15 cellular contexts compared by ENCODE assay signal in genomic region chr6:157779705-157780604, GRCh38. TPM values are rescaled to one million over a fixed set of nuclear protein-coding genes. Genes with fewer than 3 reads are reported as not detected.
DNase-seq lines count a peak whose midpoint lies in the region; ATAC-seq and TF ChIP-seq lines count a peak whose summit lies in the region.
"Had no signal": no experiment of that assay in that cellular context is flagged by ENCODE, and none has a peak within 500 bp of the region (broad histone marks: within the 10 kb centered on the region; RNA-seq: fewer than 3 reads in every experiment).

No MANE protein-coding gene starts in this region.

- peaks cover 12% of the 10 kb centered on the region for H3K9me1 ChIP-seq in IMR-90 (ENCODE audit: insufficient read depth, low read length)

- H2BK120ac ChIP-seq in IMR-90 (ENCODE audit: low read depth, low read length), result peak overlapping the region; percentile 88

- no peak overlapping the region; the same call in 1 of the 2 replicates for H3K18ac ChIP-seq in IMR-90 (ENCODE audit: low read depth, low read length)

- no peak overlapping the region for H3K9ac ChIP-seq in IMR-90 (ENCODE audit: low read depth, low read length)

- 0% methylated on average over 1 of the region's 9 CpGs; no CpG with 5 or more reads in 1 of the 2 experiments for WGBS in IMR-90 (ENCODE audit: extremely low coverage in 2 of 2, insufficient read length in 1 of 2), 2 experiments

- H3K4me3 ChIP-seq in IMR-90 (ENCODE audit: insufficient read depth, low read depth, low read length) (no peak overlapping the region), dorsolateral prefrontal cortex (peak overlapping the region in 8 of 59 donors; percentile 10 to 40 (median 24)), osteoblast (ENCODE audit: insufficient read depth, low read length) (no peak overlapping the region)
- no peak overlapping the region for H3K4me3 ChIP-seq in effector memory CD4-positive, alpha-beta T cell (ENCODE audit: insufficient read depth, low read depth, low read length, poor library complexity, severe bottlenecking)
- H3K4me3 ChIP-seq: pancreas had no signal

- peaks cover 3% of the 10 kb centered on the region; the same call in 1 of the 2 replicates for H3K4me1 ChIP-seq in IMR-90 (ENCODE audit: control insufficient read depth, insufficient read depth, low read length)
- peaks cover 4% of the 10 kb centered on the region for H3K4me1 ChIP-seq in osteoblast (ENCODE audit: insufficient read depth, low read length)
- no peaks in the 10 kb centered on the region for H3K4me1 ChIP-seq in effector memory CD4-positive, alpha-beta T cell (ENCODE audit: control insufficient read depth, insufficient read depth, low read length, poor library complexity, severe bottlenecking)
- H3K4me1 ChIP-seq: pancreas had no signal

- peak overlapping the region; percentile 91 for H2BK20ac ChIP-seq in IMR-90 (ENCODE audit: low read depth, low read length)

- in situ Hi-C loops in IMR-90 (cut with MboI; ENCODE audit: low sequenced_read_pairs), result no loop called here

- no peaks in the 10 kb centered on the region for H3K36me3 ChIP-seq in IMR-90 (ENCODE audit: control insufficient read depth, insufficient read depth, low read length)
- no peaks in the 10 kb centered on the region for H3K36me3 ChIP-seq in osteoblast (ENCODE audit: insufficient read depth, low read length)
- H3K36me3 ChIP-seq in effector memory CD4-positive, alpha-beta T cell (ENCODE audit: control insufficient read depth, insufficient read depth, low read length), result no peaks in the 10 kb centered on the region
- H3K36me3 ChIP-seq: pancreas had no signal

- peak overlapping the region; percentile 10 for H2BK5ac ChIP-seq in IMR-90 (ENCODE audit: low read depth, low read length, poor library complexity, severe bottlenecking)

- H3K9me3 ChIP-seq in IMR-90 (ENCODE audit: control insufficient read depth, insufficient read depth, low read length) (no peaks in the 10 kb centered on the region), osteoblast (ENCODE audit: low read depth, low read length) (no peaks in the 10 kb centered on the region)
- no peaks in the 10 kb centered on the region for H3K9me3 ChIP-seq in effector memory CD4-positive, alpha-beta T cell (ENCODE audit: control insufficient read depth, low read length)
- H3K9me3 ChIP-seq: pancreas had no signal

- H2AK9ac ChIP-seq in IMR-90 (replicated peaks; ENCODE audit: low read depth, low read length, poor library complexity), result no peak overlapping the region

- H4K91ac ChIP-seq in IMR-90 (ENCODE audit: insufficient read depth, low read depth, low read length), result peak overlapping the region; percentile 80; the same call in 1 of the 2 replicates

- no peak overlapping the region; the same call in 1 of the 2 replicates for H2AK5ac ChIP-seq in IMR-90 (ENCODE audit: low read depth, low read length)

- TF ChIP-seq POLR2A in IMR-90 (IDR thresholded peaks at IDR 0.05; ENCODE audit: low read depth, low read length), result no peak

- POLR2A ChIA-PET in IMR-90 (lab: Charles Lee; ENCODE audit: unreplicated experiment), result no interaction called here

- ATAC-seq in IMR-90 (ENCODE audit: low read depth) (peak; percentile 97), GM21360 (IDR thresholded peaks at IDR 0.05; ENCODE audit: unreplicated experiment) (no peak)
- ATAC-seq: Panc1, pancreas had no signal

- no peaks in the 10 kb centered on the region for H3K79me2 ChIP-seq in osteoblast (ENCODE audit: insufficient read depth, low read length)

- H3K14ac ChIP-seq in IMR-90 (replicated peaks; ENCODE audit: low read depth, low read length), result peak overlapping the region; percentile 93; the same call in 1 of the 2 replicates

- DNase-seq in DMS53 treated with DMSO at 0.1 percent for 48 hours (lab: John Stamatoyannopoulos, UW; ENCODE audit: unreplicated experiment), result peak; percentile 22
- DNase-seq in IMR-90, result peak; percentile 64
- no peak for DNase-seq in dorsolateral prefrontal cortex
- no peak for DNase-seq in osteoblast (ENCODE audit: insufficient read length, low spot score, missing footprints)
- no peak for DNase-seq in dedifferentiated amniotic fluid mesenchymal stem cell (ENCODE audit: extremely low spot score)
- DNase-seq in effector memory CD4-positive, alpha-beta T cell, result no peak
- DNase-seq: activated CD4-positive, CD25-positive, alpha-beta regulatory T cell; CD4-positive, alpha-beta memory T cell; effector CD8-positive, alpha-beta T cell; Karpas-422; NCI-H1930; NCI-H524 treated with DMSO at 0.1 percent for 48 hours; pancreas had no signal

- no peak overlapping the region; the same call in none of the 2 replicates for H3K56ac ChIP-seq in IMR-90 (ENCODE audit: extremely low read depth, insufficient read depth, low read length)

- H4K20me1 ChIP-seq in IMR-90 (ENCODE audit: insufficient read depth, low read length) (no peaks in the 10 kb centered on the region), osteoblast (ENCODE audit: insufficient read depth, low read length) (no peaks in the 10 kb centered on the region)

- H3K4me2 ChIP-seq in IMR-90 (ENCODE audit: low read depth, low read length) (peak overlapping the region; percentile 38), osteoblast (ENCODE audit: insufficient read depth, low read length) (no peak overlapping the region)

- dilution Hi-C loops in IMR-90 (cut with HindIII; ENCODE audit: low sequenced_read_pairs, unreplicated experiment), result no loop called here

- no peak for TF ChIP-seq CTCF in IMR-90 (conservative IDR thresholded peaks at IDR 0.05; ENCODE audit: low read depth, low read length)
- no peak for TF ChIP-seq CTCF in dorsolateral prefrontal cortex (IDR thresholded peaks at IDR 0.05 in 54 of 56, conservative IDR thresholded peaks at IDR 0.05 in 2 of 56; ENCODE audit: low read depth in 1 of 56, partially characterized antibody in 56 of 56)
- no peak for TF ChIP-seq CTCF in osteoblast (IDR thresholded peaks at IDR 0.05; ENCODE audit: extremely low read depth, low read depth, low read length)

- H4K5ac ChIP-seq in IMR-90 (ENCODE audit: low read depth, low read length), result peak overlapping the region; percentile 55; the same call in 1 of the 2 replicates

- H2AFZ ChIP-seq in IMR-90 (replicated peaks; ENCODE audit: low read length, poor library complexity) (peak overlapping the region; percentile 64), osteoblast (ENCODE audit: low read length) (peak overlapping the region; percentile 56)

- H3K79me1 ChIP-seq in IMR-90 (ENCODE audit: low read depth in 1 of 2, low read length in 2 of 2), result 0 out of 4 replicates have a peak, but pooled peaks cover 0 to 4% of the 10 kb centered on the region in 2 experiments

- CTCF ChIA-PET in IMR-90 (lab: Yijun Ruan, JAX), result interaction anchor here (0.7 kb wide), 1 partner anchor 24 kb away, joined by 3 read pairs; no protein-coding TSS in a partner anchor

- no peak for TF ChIP-seq RAD21 in IMR-90 (IDR thresholded peaks at IDR 0.05; ENCODE audit: low read length)

- peak overlapping the region; percentile 89; the same call in 1 of the 2 replicates for H3K4ac ChIP-seq in IMR-90 (ENCODE audit: low read depth, low read length)

- peak overlapping the region; percentile 96; the same call in 1 of the 3 replicates for H2BK15ac ChIP-seq in IMR-90 (ENCODE audit: low read depth, low read length)

- H4K8ac ChIP-seq in IMR-90 (ENCODE audit: low read depth in 2 of 2, low read length in 2 of 2), result peak overlapping the region; percentile 60 to 84; a peak in 3 of 4 replicates

- H3K23ac ChIP-seq in IMR-90 (ENCODE audit: low read depth, low read length), result peak overlapping the region; percentile 71; the same call in 1 of the 2 replicates

- H3K27ac ChIP-seq in IMR-90 (ENCODE audit: insufficient read depth, low read length) (peak overlapping the region; percentile 66), dorsolateral prefrontal cortex (peak overlapping the region in 48 of 59 donors; percentile 16 to 89 (median 58)), osteoblast (ENCODE audit: low read depth, low read length) (no peak overlapping the region)
- no peak overlapping the region for H3K27ac ChIP-seq in effector memory CD4-positive, alpha-beta T cell (ENCODE audit: insufficient read depth, low read length, poor library complexity, severe bottlenecking)
- H3K27ac ChIP-seq: pancreas had no signal

- intact Hi-C loops in IMR-90 (cut with micrococcal nuclease), result no loop called here
- intact Hi-C loops in dorsolateral prefrontal cortex (cut with DNase I), result no loop called here

- no TSS peak for BruUV-seq in IMR-90 (replicated peaks; lab: Mats Ljungman, UMichigan)

- H3K27me3 ChIP-seq in IMR-90 (ENCODE audit: control insufficient read depth, insufficient read depth, low read length) (no peaks in the 10 kb centered on the region), dorsolateral prefrontal cortex (no peaks in the 10 kb centered on the region), osteoblast (ENCODE audit: insufficient read depth, low read length) (no peaks in the 10 kb centered on the region)
- H3K27me3 ChIP-seq in effector memory CD4-positive, alpha-beta T cell (replicated peaks; ENCODE audit: control insufficient read depth, insufficient read depth, low read length, poor library complexity, severe bottlenecking), result no peaks in the 10 kb centered on the region
- H3K27me3 ChIP-seq: pancreas had no signal

TF ChIP-seq in IMR-90, 13 proteins besides CTCF, POLR2A, EP300 and RAD21:
- TF ChIP-seq CEBPB (IDR thresholded peaks at IDR 0.05; ENCODE audit: low read depth, low read length) (peak; percentile 74), SMC3 (IDR thresholded peaks at IDR 0.05; ENCODE audit: low read depth, low read length) (no peak), MXI1 (IDR thresholded peaks at IDR 0.05; ENCODE audit: borderline replicate concordance, low read depth, low read length) (no peak), FOS (IDR thresholded peaks at IDR 0.05; ENCODE audit: low read depth, low read length) (0 out of 2 replicates have a peak, but pooled peaks have one; percentile 20), BHLHE40 (IDR thresholded peaks at IDR 0.05; ENCODE audit: low read depth, low read length) (peak; percentile 39; the same call in 1 of the 2 replicates)
TF ChIP-seq in IMR-90: peak in this region for 3.

RNA-seq across cellular contexts. Expression of gene SNX9, which starts 43.1 kb away (rescaled TPM):
- 41.2 and 41.9 TPM in 2 replicates for total RNA-seq in IMR-90 (2012; rRNA removed)
- 34.8 and 35.3 TPM in 2 replicates for polyA plus RNA-seq in IMR-90 (2012; rRNA removed)
- 18.7 and 20.5 TPM in 2 replicates for polyA plus RNA-seq in IMR-90 (2012; cell fraction: cytosol; rRNA removed)
- 20.1 and 45.0 TPM in 2 replicates for polyA plus RNA-seq in IMR-90 (2012; cell fraction: nucleus; rRNA removed; ENCODE audit: low replicate concordance)
- 10 to 100 TPM; 21.2 to 46.1 (median 28.8) TPM for total RNA-seq in dorsolateral prefrontal cortex
- 147 and 177 TPM in 2 replicates for total RNA-seq in osteoblast

Comparison
In these comparisons a context has a peak if more than half of its experiments do, and no peak if none do; other contexts are left out.
1. DNase-seq: peak in DMS53 treated with DMSO at 0.1 percent for 48 hours (single experiment) and IMR-90 (single experiment); none in dorsolateral prefrontal cortex (0 of 10), osteoblast (single experiment), dedifferentiated amniotic fluid mesenchymal stem cell (single experiment) and effector memory CD4-positive, alpha-beta T cell (0 of 3).
2. H3K27ac ChIP-seq: peak in IMR-90 (single experiment) and dorsolateral prefrontal cortex (48 of 59); none in osteoblast (single experiment) and effector memory CD4-positive, alpha-beta T cell (single experiment).